8 cellular contexts compared by ENCODE assay signal in genomic region chr15:32610719-32611118, GRCh38. TPM values are rescaled to one million over a fixed set of nuclear protein-coding genes. Genes with fewer than 3 reads are reported as not detected.
DNase-seq lines count a peak whose midpoint lies in the region; FAIRE-seq and TF ChIP-seq lines count a peak whose summit lies in the region.
"Not testable (repeated sequence)": the region's sequence is repeated elsewhere in the genome, so short reads cannot be mapped to it uniquely, and the experiment has no call there.

No MANE protein-coding gene starts in this region.

- H3K36me3 ChIP-seq in BE2C; cardiac muscle cell; smooth muscle cell (ENCODE audit: low read depth): not testable (repeated sequence)

- H3K27me3 Mint-ChIP-seq in activated CD4-positive, alpha-beta T cell treated with anti-CD3 and anti-CD28 coated beads, Interleukin-2, amount 10 ng/mL, durations not matched to agents 7 days and 5 days, result not testable (repeated sequence)

- not testable (repeated sequence) for H3K27me3 ChIP-seq in BE2C; cardiac muscle cell; smooth muscle cell (ENCODE audit: low read depth)

- TF ChIP-seq CTCF in BE2C (IDR thresholded peaks at IDR 0.05; ENCODE audit: low read depth, low read length), result peak; percentile 33
- TF ChIP-seq CTCF in cardiac muscle cell (IDR thresholded peaks at IDR 0.05; ENCODE audit: low read depth, low read length), result not testable (repeated sequence)
- TF ChIP-seq CTCF in smooth muscle cell (IDR thresholded peaks at IDR 0.05; ENCODE audit: borderline replicate concordance, insufficient read depth, poor library complexity, severe bottlenecking), result peak; percentile 29

- not testable (repeated sequence) for TF ChIP-seq POLR2A in GM12892 (IDR thresholded peaks at IDR 0.05; ENCODE audit: low read depth, low read length)

- 2% methylated on average over 3 of the region's 3 CpGs for WGBS in smooth muscle cell (ENCODE audit: low lambda C conversion rate)

- H3K27ac Mint-ChIP-seq in activated CD4-positive, alpha-beta T cell treated with anti-CD3 and anti-CD28 coated beads, Interleukin-2, amount 10 ng/mL, durations not matched to agents 7 days and 5 days, result not testable (repeated sequence)

- H3K4me3 ChIP-seq in BE2C (ENCODE audit: low read depth, low read length); cardiac muscle cell; smooth muscle cell: not testable (repeated sequence)

- H3K9ac ChIP-seq in smooth muscle cell (ENCODE audit: low read depth), result not testable (repeated sequence)

- H2AFZ ChIP-seq in smooth muscle cell (ENCODE audit: low read depth), result not testable (repeated sequence)

- CTCF ChIA-PET in activated CD4-positive, alpha-beta T cell treated with anti-CD3 and anti-CD28 coated beads, Interleukin-2, amount 10 ng/mL, durations not matched to agents 7 days and 5 days (lab: Charles Lee), result not testable (repeated sequence)

- peak; percentile 7 for DNase-seq in BE2C
- DNase-seq in GM12892 (ENCODE audit: insufficient read length); smooth muscle cell (lab: John Stamatoyannopoulos, UW; ENCODE audit: unreplicated experiment): not testable (repeated sequence)
- peak; percentile 50 for DNase-seq in NAMALWA (ENCODE audit: low spot score)
- peak; percentile 32 for DNase-seq in activated CD4-positive, alpha-beta T cell treated with anti-CD3 and anti-CD28 coated beads, Interleukin-2, amount 10 ng/mL, durations not matched to agents 7 days and 5 days
- DNase-seq in dermis blood vessel endothelial cell, result peak; percentile 61
- peak; percentile 44 to 60 for DNase-seq in cardiac muscle cell (ENCODE audit: low read depth in 1 of 2, low spot score in 1 of 2)
- DNase-seq in medulla oblongata (ENCODE audit: extremely low spot score), result peak; percentile 41

- H3K4me2 ChIP-seq in smooth muscle cell, result not testable (repeated sequence)

- not testable (repeated sequence) for H4K20me1 ChIP-seq in smooth muscle cell (ENCODE audit: low read depth)

- POLR2A ChIA-PET in activated CD4-positive, alpha-beta T cell treated with anti-CD3 and anti-CD28 coated beads, Interleukin-2, amount 10 ng/mL, durations not matched to agents 7 days and 5 days (lab: Charles Lee), result not testable (repeated sequence)

- H3K27ac ChIP-seq in cardiac muscle cell; smooth muscle cell (ENCODE audit: low read depth): not testable (repeated sequence)

- H3K4me1 ChIP-seq in BE2C; cardiac muscle cell (ENCODE audit: low read depth); smooth muscle cell (ENCODE audit: low read depth): not testable (repeated sequence)

- H3K9me3 ChIP-seq in BE2C; cardiac muscle cell (ENCODE audit: low read depth); smooth muscle cell (replicated peaks; ENCODE audit: low read depth): not testable (repeated sequence)

- H3K79me2 ChIP-seq in smooth muscle cell (ENCODE audit: low read depth), result not testable (repeated sequence)

- not testable (repeated sequence) for H3K9me3 Mint-ChIP-seq in activated CD4-positive, alpha-beta T cell treated with anti-CD3 and anti-CD28 coated beads, Interleukin-2, amount 10 ng/mL, durations not matched to agents 7 days and 5 days

- peak; percentile 63 for FAIRE-seq in GM12892 (lab: Jason Lieb, UNC)

- H3K36me3 Mint-ChIP-seq in activated CD4-positive, alpha-beta T cell treated with anti-CD3 and anti-CD28 coated beads, Interleukin-2, amount 10 ng/mL, durations not matched to agents 7 days and 5 days (ENCODE audit: low read depth), result not testable (repeated sequence)

- H3K4me1 Mint-ChIP-seq in activated CD4-positive, alpha-beta T cell treated with anti-CD3 and anti-CD28 coated beads, Interleukin-2, amount 10 ng/mL, durations not matched to agents 7 days and 5 days, result not testable (repeated sequence)

- H3F3A ChIP-seq in smooth muscle cell (ENCODE audit: low read depth), result not testable (repeated sequence)

- H3K4me3 Mint-ChIP-seq in activated CD4-positive, alpha-beta T cell treated with anti-CD3 and anti-CD28 coated beads, Interleukin-2, amount 10 ng/mL, durations not matched to agents 7 days and 5 days, result not testable (repeated sequence)

RNA-seq across cellular contexts. Expression of gene ARHGAP11A, which starts 4.6 kb away (rescaled TPM):
- 17.1 TPM for polyA plus RNA-seq in BE2C (2012; ENCODE audit: insufficient read depth, insufficient read length, low read depth)
- 22.3 TPM for polyA plus RNA-seq in GM12892 (2012; ENCODE audit: missing spikeins)
- 100 to 1,000 TPM; 148 to 160 TPM for total RNA-seq in activated CD4-positive, alpha-beta T cell treated with anti-CD3 and anti-CD28 coated beads, Interleukin-2, amount 10 ng/mL, durations not matched to agents 7 days and 5 days
- total RNA-seq in dermis blood vessel endothelial cell (8.0 and 34.6 TPM in 2 replicates), cardiac muscle cell (5.0 and 44.6 TPM in 2 replicates), smooth muscle cell (9.0 and 9.1 TPM in 2 replicates)
- polyA plus RNA-seq in cardiac muscle cell (5.1 and 38.8 TPM in 2 replicates), smooth muscle cell (6.0 and 7.8 TPM in 2 replicates)

RNA-seq across cellular contexts. Expression of gene GOLGA8N, which starts 17.5 kb away (rescaled TPM):
- 0.32 TPM for polyA plus RNA-seq in BE2C (2012; ENCODE audit: insufficient read depth, insufficient read length, low read depth)
- 0.78 TPM for polyA plus RNA-seq in GM12892 (2012; ENCODE audit: missing spikeins)
- total RNA-seq in activated CD4-positive, alpha-beta T cell treated with anti-CD3 and anti-CD28 coated beads, Interleukin-2, amount 10 ng/mL, durations not matched to agents 7 days and 5 days, result 1 to 10 TPM; 8.1 to 9.2 TPM
- total RNA-seq in dermis blood vessel endothelial cell, result 1.2 TPM in 2 replicates
- 1.7 and 4.9 TPM in 2 replicates for total RNA-seq in cardiac muscle cell
- 0.68 and 1.5 TPM in 2 replicates for polyA plus RNA-seq in cardiac muscle cell
- total RNA-seq in smooth muscle cell, result 3.1 and 4.1 TPM in 2 replicates
- 0.39 and 0.40 TPM in 2 replicates for polyA plus RNA-seq in smooth muscle cell

RNA-seq across cellular contexts. Expression of gene SCG5, which starts 30.8 kb away (rescaled TPM):
- 203 TPM for polyA plus RNA-seq in BE2C (2012; ENCODE audit: insufficient read depth, insufficient read length, low read depth)
- polyA plus RNA-seq in GM12892 (2012; ENCODE audit: missing spikeins), result 0.30 TPM
- 1 to 10 TPM; 2.5 to 3.7 TPM for total RNA-seq in activated CD4-positive, alpha-beta T cell treated with anti-CD3 and anti-CD28 coated beads, Interleukin-2, amount 10 ng/mL, durations not matched to agents 7 days and 5 days
- total RNA-seq in dermis blood vessel endothelial cell (0.34 TPM in 1 of 2 replicates, not detected in the other), cardiac muscle cell (9.0 and 14.4 TPM in 2 replicates), smooth muscle cell (19.5 and 37.2 TPM in 2 replicates)
- polyA plus RNA-seq in cardiac muscle cell (15.5 and 20.2 TPM in 2 replicates), smooth muscle cell (19.4 and 34.7 TPM in 2 replicates)
